Comparison of ENCODE assay signal across 2 cellular contexts in genomic region chr20:21183722-21184121, GRCh38.
TF ChIP-seq lines count a peak whose summit lies in the region.

No MANE protein-coding gene starts in this region.

TF ChIP-seq in H1, 55 proteins besides CTCF, POLR2A, EP300 and RAD21:
- TF ChIP-seq RXRA (IDR thresholded peaks at IDR 0.05; ENCODE audit: insufficient read depth, low read depth, low read length) (no peak), CEBPB (IDR thresholded peaks at IDR 0.05; ENCODE audit: low read depth, low read length) (no peak), NANOG (IDR thresholded peaks at IDR 0.05; ENCODE audit: insufficient read depth, low read depth, low read length, poor library complexity, severe bottlenecking) (no peak), ASH2L (IDR thresholded peaks at IDR 0.05; ENCODE audit: low read length) (no peak), EZH2 (IDR thresholded peaks at IDR 0.05; ENCODE audit: low read depth, low read length, severe bottlenecking) (no peak), TAF7 (optimal IDR thresholded peaks at IDR 0.05; ENCODE audit: borderline replicate concordance, low read depth, low read length) (no peak), MAFK (IDR thresholded peaks at IDR 0.05; ENCODE audit: low read depth, low read length) (no peak), USF2 (IDR thresholded peaks at IDR 0.05; ENCODE audit: low read length) (no peak), CBX5 (IDR thresholded peaks at IDR 0.05; ENCODE audit: low read depth, low read length) (no peak), POLR2AphosphoS5 (IDR thresholded peaks at IDR 0.05; ENCODE audit: low read depth, low read length) (no peak), MAX (IDR thresholded peaks at IDR 0.05) (no peak), SIX5 (IDR thresholded peaks at IDR 0.05; ENCODE audit: low read depth, low read length) (no peak), JUND (IDR thresholded peaks at IDR 0.05; ENCODE audit: low read length) (no peak), GABPA (IDR thresholded peaks at IDR 0.05; ENCODE audit: borderline replicate concordance, insufficient read depth, low read length) (no peak), HDAC2 (IDR thresholded peaks at IDR 0.05; ENCODE audit: borderline replicate concordance in 1 of 2, low read depth in 2 of 2, low read length in 2 of 2) (no peak), NRF1 (IDR thresholded peaks at IDR 0.05; ENCODE audit: low read depth, low read length) (no peak), GTF2F1 (IDR thresholded peaks at IDR 0.05; ENCODE audit: borderline replicate concordance, low read depth, low read length) (no peak), SUZ12 (IDR thresholded peaks at IDR 0.05; ENCODE audit: low read length) (no peak), RFX5 (IDR thresholded peaks at IDR 0.05; ENCODE audit: borderline replicate concordance, low read depth, low read length) (no peak)
TF ChIP-seq in H1: peak in this region for 0.

TF ChIP-seq in GM12891, 5 proteins besides CTCF, POLR2A, EP300 and RAD21:
- TF ChIP-seq PAX5 (IDR thresholded peaks at IDR 0.05; ENCODE audit: insufficient read depth, low read length, severe bottlenecking), result no peak
- TF ChIP-seq TAF1 (IDR thresholded peaks at IDR 0.05; ENCODE audit: low read depth, low read length), result no peak
- TF ChIP-seq SPI1 (IDR thresholded peaks at IDR 0.05; ENCODE audit: low read depth, low read length), result no peak
- TF ChIP-seq POU2F2 (IDR thresholded peaks at IDR 0.05; ENCODE audit: low read depth, low read length), result no peak
- TF ChIP-seq POLR2AphosphoS5 (IDR thresholded peaks at IDR 0.05; ENCODE audit: low read depth, low read length), result no peak
TF ChIP-seq in GM12891: peak in this region for 0.
